9 cellular contexts compared by ENCODE assay signal in genomic region chr12:132560421-132560830, GRCh38. TPM values are rescaled to one million over a fixed set of nuclear protein-coding genes. Genes with fewer than 3 reads are reported as not detected.
A peak's percentile ranks its signal among the peaks of the same experiment; 100 is the strongest.
DNase-seq lines count a peak whose midpoint lies in the region; ATAC-seq and TF ChIP-seq lines count a peak whose summit lies in the region.
"Had no signal": no experiment of that assay in that cellular context is flagged by ENCODE, and none has a peak within 500 bp of the region (broad histone marks: within the 10 kb centered on the region; RNA-seq: fewer than 3 reads in every experiment).

No MANE protein-coding gene starts in this region.

- peak; percentile 24 for DNase-seq in Daoy (ENCODE audit: low read depth)
- peak; percentile 40 for DNase-seq in HuH-7 (ENCODE audit: low spot score)
- peak; percentile 86 for DNase-seq in spleen
- no peak for DNase-seq in activated gamma-delta T cell (lab: John Stamatoyannopoulos, UW)
- DNase-seq in nucleus accumbens (lab: John Stamatoyannopoulos, UW), result no peak

- peak overlapping the region; percentile 81 for H3K4me3 Mint-ChIP-seq in activated naive CD4-positive, alpha-beta T cell treated with anti-CD3 and anti-CD28 coated beads, Interleukin-2, amount 50 U/mL, for 24 hours

- H3K4me1 Mint-ChIP-seq in activated naive CD4-positive, alpha-beta T cell treated with anti-CD3 and anti-CD28 coated beads, Interleukin-2, amount 50 U/mL, for 24 hours, result peaks cover 16% of the 10 kb centered on the region

- 0 to 2% (median 1%) methylated on average over 28 to 49 of the region's 49 CpGs for WGBS in spleen, 5 donors

- no peak for ATAC-seq in GM21825 (IDR thresholded peaks at IDR 0.05; ENCODE audit: unreplicated experiment)

- TF ChIP-seq POLR2A in spleen (IDR thresholded peaks at IDR 0.05), result no peak

- H3K27me3 Mint-ChIP-seq in activated naive CD4-positive, alpha-beta T cell treated with anti-CD3 and anti-CD28 coated beads, Interleukin-2, amount 50 U/mL, for 24 hours, result no peaks in the 10 kb centered on the region

- H3K4me3 ChIP-seq in iPS-11a (ENCODE audit: low read depth, low read length) (peak overlapping the region; percentile 79), spleen (peak overlapping the region; percentile 47 to 84 (median 65))

- peaks cover 22 to 59% (median 40%) of the 10 kb centered on the region in 6 donors for H3K4me1 ChIP-seq in spleen

- H3K36me3 Mint-ChIP-seq in activated naive CD4-positive, alpha-beta T cell treated with anti-CD3 and anti-CD28 coated beads, Interleukin-2, amount 50 U/mL, for 24 hours, result peaks cover 2% of the 10 kb centered on the region

- H3K9me3 ChIP-seq in spleen, result no peaks in the 10 kb centered on the region

- H3K27ac Mint-ChIP-seq in activated naive CD4-positive, alpha-beta T cell treated with anti-CD3 and anti-CD28 coated beads, Interleukin-2, amount 50 U/mL, for 24 hours, result peak overlapping the region; percentile 30

- no peaks in the 10 kb centered on the region for H3K9me3 Mint-ChIP-seq in activated naive CD4-positive, alpha-beta T cell treated with anti-CD3 and anti-CD28 coated beads, Interleukin-2, amount 50 U/mL, for 24 hours

- peak overlapping the region in 3 of 8 donors; percentile 13 to 50 (median 24) for H3K27ac ChIP-seq in spleen

- intact Hi-C loops in spleen (cut with DNase I; ENCODE audit: low total_unique reads), result no loop called here

- H3K36me3 ChIP-seq in spleen, result peaks cover 0 to 21% (median 0%) of the 10 kb centered on the region in 6 donors

- H3K27me3 ChIP-seq in spleen (replicated peaks in 1 of 7), result peaks cover 0 to 31% (median 2%) of the 10 kb centered on the region in 7 donors

- no peak for TF ChIP-seq CTCF in spleen (IDR thresholded peaks at IDR 0.05 in 8 of 11, conservative IDR thresholded peaks at IDR 0.05 in 3 of 11)

RNA-seq across cellular contexts. Expression of gene LRCOL1, which starts 50.0 kb away (rescaled TPM):
- total RNA-seq in Daoy (2014; rRNA removed; shearing (Covaris generic)), result not detected in 2 replicates
- 1 to 10 TPM in 1 of 7 donors, under 1 TPM in 4, not detected in 2; 0.54 to 4.1 (median 0.83) TPM for total RNA-seq in spleen
- polyA plus RNA-seq in spleen, result 1 to 10 TPM; 2.0 to 4.0 (median 3.8) TPM
- total RNA-seq: SK-MEL-5 had no signal

RNA-seq across cellular contexts. Expression of gene P2RX2, which starts 58.1 kb away (rescaled TPM):
- not detected in 2 replicates for total RNA-seq in Daoy (2014; rRNA removed; shearing (Covaris generic))
- total RNA-seq in spleen, result 1 to 10 TPM in 5 of 7 donors, under 1 TPM in 2; 0.77 to 3.0 (median 1.7) TPM
- 1 to 10 TPM; 2.8 to 4.5 (median 2.9) TPM for polyA plus RNA-seq in spleen
- total RNA-seq: SK-MEL-5 had no signal

Comparison
In these comparisons a context has a peak if more than half of its experiments do, and no peak if none do; other contexts are left out.
1. DNase-seq: peak in Daoy (single experiment), HuH-7 (single experiment) and spleen (single experiment); none in activated gamma-delta T cell (single experiment) and nucleus accumbens (0 of 56).